ENCODE assay signal across 1 cellular context in the genomic region with DNA sequence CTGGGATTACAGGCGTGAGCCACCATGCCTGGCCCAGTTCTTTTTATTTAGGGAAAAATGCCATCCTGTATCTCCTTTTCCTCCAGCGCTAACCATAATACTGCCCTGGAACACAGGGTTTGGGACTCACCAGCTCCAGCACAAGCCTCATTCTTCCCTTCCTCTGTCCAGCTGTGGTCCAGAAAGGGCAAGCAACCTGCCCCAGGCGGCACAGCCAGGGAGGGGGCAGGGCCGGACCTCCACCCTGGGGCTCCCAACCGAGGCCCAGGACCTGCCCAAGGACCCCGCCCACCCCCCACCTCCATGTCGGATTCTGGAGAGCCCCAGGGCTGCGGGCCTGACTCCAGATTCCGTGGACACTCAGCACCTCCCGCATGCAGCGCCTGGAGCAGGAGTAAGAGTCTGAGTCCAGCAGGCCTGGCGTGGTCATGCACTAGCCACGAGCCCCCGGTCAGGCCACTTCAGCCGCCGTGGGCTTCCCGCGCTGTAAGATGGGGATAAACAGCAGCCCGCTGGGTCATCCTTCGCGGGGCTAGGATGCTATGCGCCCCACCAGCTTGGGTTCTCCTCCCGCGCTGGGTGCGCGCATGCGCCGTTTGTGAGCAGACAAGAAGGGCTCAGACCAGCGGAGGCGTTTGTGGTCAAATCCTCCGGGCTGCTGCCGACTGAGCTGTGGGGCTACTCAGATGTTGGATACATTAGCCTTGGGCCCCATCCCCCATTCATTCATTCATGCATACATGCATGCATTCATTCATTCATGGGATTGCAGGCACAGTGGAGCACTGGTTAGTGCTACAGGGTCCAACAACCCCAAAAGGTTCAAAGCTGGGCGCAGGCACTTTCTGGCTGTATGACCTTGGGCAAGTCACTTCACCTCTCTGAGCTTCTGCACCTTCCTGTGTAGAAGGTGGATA.
A peak's percentile ranks its signal among the peaks of the same experiment; 100 is the strongest.
TF ChIP-seq lines count a peak whose summit lies in the region.

No MANE protein-coding gene starts in this region.

TF ChIP-seq in HepG2, 621 proteins besides CTCF, POLR2A, EP300 and RAD21:
- TF ChIP-seq, protein P1, sequence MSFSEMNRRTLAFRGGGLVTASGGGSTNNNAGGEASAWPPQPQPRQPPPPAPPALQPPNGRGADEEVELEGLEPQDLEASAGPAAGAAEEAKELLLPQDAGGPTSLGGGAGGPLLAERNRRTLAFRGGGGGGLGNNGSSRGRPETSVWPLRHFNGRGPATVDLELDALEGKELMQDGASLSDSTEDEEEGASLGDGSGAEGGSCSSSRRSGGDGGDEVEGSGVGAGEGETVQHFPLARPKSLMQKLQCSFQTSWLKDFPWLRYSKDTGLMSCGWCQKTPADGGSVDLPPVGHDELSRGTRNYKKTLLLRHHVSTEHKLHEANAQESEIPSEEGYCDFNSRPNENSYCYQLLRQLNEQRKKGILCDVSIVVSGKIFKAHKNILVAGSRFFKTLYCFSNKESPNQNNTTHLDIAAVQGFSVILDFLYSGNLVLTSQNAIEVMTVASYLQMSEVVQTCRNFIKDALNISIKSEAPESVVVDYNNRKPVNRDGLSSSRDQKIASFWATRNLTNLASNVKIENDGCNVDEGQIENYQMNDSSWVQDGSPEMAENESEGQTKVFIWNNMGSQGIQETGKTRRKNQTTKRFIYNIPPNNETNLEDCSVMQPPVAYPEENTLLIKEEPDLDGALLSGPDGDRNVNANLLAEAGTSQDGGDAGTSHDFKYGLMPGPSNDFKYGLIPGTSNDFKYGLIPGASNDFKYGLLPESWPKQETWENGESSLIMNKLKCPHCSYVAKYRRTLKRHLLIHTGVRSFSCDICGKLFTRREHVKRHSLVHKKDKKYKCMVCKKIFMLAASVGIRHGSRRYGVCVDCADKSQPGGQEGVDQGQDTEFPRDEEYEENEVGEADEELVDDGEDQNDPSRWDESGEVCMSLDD (CRISPR knock-in tag; IDR thresholded peaks at IDR 0.05; ENCODE audit: borderline replicate concordance), result no peak
- TF ChIP-seq, protein P2, sequence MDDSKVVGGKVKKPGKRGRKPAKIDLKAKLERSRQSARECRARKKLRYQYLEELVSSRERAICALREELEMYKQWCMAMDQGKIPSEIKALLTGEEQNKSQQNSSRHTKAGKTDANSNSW (CRISPR knock-in tag; IDR thresholded peaks at IDR 0.05; ENCODE audit: borderline replicate concordance), result no peak
- TF ChIP-seq HIVEP1 (CRISPR knock-in tag; IDR thresholded peaks at IDR 0.05) (no peak), NFYC (CRISPR knock-in tag; IDR thresholded peaks at IDR 0.05) (no peak), ZNF768 (CRISPR knock-in tag; IDR thresholded peaks at IDR 0.05) (peak; percentile 93), ZNF674 (CRISPR knock-in tag; IDR thresholded peaks at IDR 0.05; ENCODE audit: low read depth) (no peak), MYC (CRISPR knock-in tag; IDR thresholded peaks at IDR 0.05; ENCODE audit: borderline replicate concordance) (no peak)
TF ChIP-seq in HepG2: peak in this region for 1.
